Comparison of ENCODE assay signal across 1 cellular context in the genomic region with DNA sequence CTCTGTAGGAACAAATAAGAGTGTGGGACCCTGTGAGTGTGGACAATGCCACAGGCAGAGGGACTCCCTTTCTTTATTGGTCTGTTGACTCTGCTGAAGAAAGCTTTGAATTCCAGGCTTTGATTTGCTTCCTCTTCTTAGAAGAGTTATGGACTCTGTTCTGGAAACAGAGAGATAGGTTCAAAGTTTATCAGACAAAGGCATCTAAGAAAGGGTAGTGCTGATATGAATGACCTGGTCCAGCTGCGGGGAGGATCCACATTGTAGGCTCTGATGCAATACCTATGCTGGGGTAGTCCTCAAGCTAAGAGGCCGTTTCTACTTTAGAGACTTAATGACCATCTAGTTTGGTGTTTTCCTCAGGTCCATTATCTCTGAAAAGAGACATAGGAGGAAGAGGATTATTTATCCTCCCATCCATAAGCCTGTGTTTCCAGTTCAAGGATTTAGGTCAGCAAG.
TF ChIP-seq lines count a peak whose summit lies in the region.

No MANE protein-coding gene starts in this region.

TF ChIP-seq in HepG2, 621 proteins besides CTCF, POLR2A, EP300 and RAD21 (continued from another document):
- TF ChIP-seq, protein P1, sequence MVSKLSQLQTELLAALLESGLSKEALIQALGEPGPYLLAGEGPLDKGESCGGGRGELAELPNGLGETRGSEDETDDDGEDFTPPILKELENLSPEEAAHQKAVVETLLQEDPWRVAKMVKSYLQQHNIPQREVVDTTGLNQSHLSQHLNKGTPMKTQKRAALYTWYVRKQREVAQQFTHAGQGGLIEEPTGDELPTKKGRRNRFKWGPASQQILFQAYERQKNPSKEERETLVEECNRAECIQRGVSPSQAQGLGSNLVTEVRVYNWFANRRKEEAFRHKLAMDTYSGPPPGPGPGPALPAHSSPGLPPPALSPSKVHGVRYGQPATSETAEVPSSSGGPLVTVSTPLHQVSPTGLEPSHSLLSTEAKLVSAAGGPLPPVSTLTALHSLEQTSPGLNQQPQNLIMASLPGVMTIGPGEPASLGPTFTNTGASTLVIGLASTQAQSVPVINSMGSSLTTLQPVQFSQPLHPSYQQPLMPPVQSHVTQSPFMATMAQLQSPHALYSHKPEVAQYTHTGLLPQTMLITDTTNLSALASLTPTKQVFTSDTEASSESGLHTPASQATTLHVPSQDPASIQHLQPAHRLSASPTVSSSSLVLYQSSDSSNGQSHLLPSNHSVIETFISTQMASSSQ (IDR thresholded peaks at IDR 0.05; ENCODE audit: low read depth) = peak; percentile 46; the same call in 1 of the 2 replicates
- TF ChIP-seq, protein P1 (CRISPR knock-in tag; IDR thresholded peaks at IDR 0.05; ENCODE audit: borderline replicate concordance) = no peak
